In genomic region chr6:31729515-31729978, GRCh38 we compare ENCODE assay signal across 8 cellular contexts. TPM values are rescaled to one million over a fixed set of nuclear protein-coding genes. Genes with fewer than 3 reads are reported as not detected.
DNase-seq lines count a peak whose midpoint lies in the region; ATAC-seq, FAIRE-seq and TF ChIP-seq lines count a peak whose summit lies in the region.

No MANE protein-coding gene starts in this region.

- H3K9me1 ChIP-seq in endothelial cell of umbilical vein (replicated peaks; ENCODE audit: control insufficient read depth, extremely low read depth, insufficient read depth, low read length) = no peaks in the 10 kb centered on the region

- peak overlapping the region; percentile 80 for H3K9ac ChIP-seq in endothelial cell of umbilical vein (replicated peaks; ENCODE audit: extremely low read depth, insufficient read depth, low read length)

- peaks cover 17% of the 10 kb centered on the region for H3K79me2 ChIP-seq in endothelial cell of umbilical vein (ENCODE audit: control insufficient read depth, insufficient read depth, low read length)

- POLR2A ChIA-PET in endothelial cell of umbilical vein (lab: Charles Lee) = interaction anchor here (0.5 to 2.2 kb wide), 6 partner anchors 10 to 98 kb away, joined by 3 to 14 read pairs (median 4); partner anchors contain the start of genes ABHD16A, HSPA1A, HSPA1B and HSPA1L

- H3K27me3 ChIP-seq in endothelial cell of umbilical vein (ENCODE audit: control insufficient read depth in 2 of 2, insufficient read depth in 2 of 2, low read length in 2 of 2) = no peaks in the 10 kb centered on the region

- dilution Hi-C loops in endothelial cell of umbilical vein (cut with MboI; ENCODE audit: extremely low pct_ligation_motif_present, low sequenced_read_pairs) = no loop called here

- H4K20me1 ChIP-seq in endothelial cell of umbilical vein (replicated peaks; ENCODE audit: control insufficient read depth, extremely low read depth, insufficient read depth, low read length) = no peaks in the 10 kb centered on the region

- TF ChIP-seq POLR2A in endothelial cell of umbilical vein (IDR thresholded peaks at IDR 0.05; ENCODE audit: low read depth, low read length) = no peak

- ATAC-seq in HG02970 (IDR thresholded peaks at IDR 0.05; ENCODE audit: low FRiP score, unreplicated experiment) = peak; percentile 42
- no peak for ATAC-seq in HG03571 (IDR thresholded peaks at IDR 0.05; ENCODE audit: unreplicated experiment)

- H3K27ac ChIP-seq in endothelial cell of umbilical vein (ENCODE audit: insufficient read depth, low read depth, low read length) (peak overlapping the region; percentile 54), mesodermal cell (ENCODE audit: low read depth, low read length, severe bottlenecking) (peak overlapping the region; percentile 94)

- H3K4me1 ChIP-seq in endothelial cell of umbilical vein (ENCODE audit: control insufficient read depth, extremely low read depth, insufficient read depth, low read length) = peaks cover 37% of the 10 kb centered on the region
- peaks cover 30% of the 10 kb centered on the region for H3K4me1 ChIP-seq in mesodermal cell (ENCODE audit: control insufficient read depth, insufficient read depth, low read length, poor library complexity, severe bottlenecking)

- FAIRE-seq in endothelial cell of umbilical vein (lab: Jason Lieb, UNC) = no peak

- DNase-seq in GDM1 (lab: John Stamatoyannopoulos, UW) (peak; percentile 78), NCI-H82 (lab: John Stamatoyannopoulos, UW) (peak; percentile 95), endothelial cell of umbilical vein (ENCODE audit: low read depth, low spot score) (peak; percentile 90)
- peak; percentile 82 for DNase-seq in activated CD8-positive, alpha-beta memory T cell treated with anti-CD3 and anti-CD28 coated beads, Interleukin-2, amount 50 U/mL, for 4 hours
- peak; percentile 69 for DNase-seq in stimulated activated CD8-positive, alpha-beta memory T cell treated with anti-CD3 and anti-CD28 coated beads, Interleukin-15, amount 100 ng/mL, for 1 hour (ENCODE audit: low read depth)

- H3K4me3 ChIP-seq in endothelial cell of umbilical vein (replicated peaks in 1 of 3; ENCODE audit: insufficient read depth in 1 of 3, low read depth in 1 of 3, low read length in 3 of 3) (peak overlapping the region; percentile 66 to 94 (median 70)), mesodermal cell (ENCODE audit: extremely low read depth, insufficient read depth, low read length, poor library complexity, severe bottlenecking) (peak overlapping the region; percentile 94)

- intact Hi-C loops in endothelial cell of umbilical vein (cut with micrococcal nuclease) = loop anchor here (1.0 kb wide), 3 partner anchors 40 to 101 kb away; no protein-coding TSS in a partner anchor

- H3K9me3 ChIP-seq in endothelial cell of umbilical vein (replicated peaks; ENCODE audit: control insufficient read depth, insufficient read depth, low read length) = no peaks in the 10 kb centered on the region
- H3K9me3 ChIP-seq in mesodermal cell (ENCODE audit: control insufficient read depth, low read length) = no peaks in the 10 kb centered on the region

- H2AFZ ChIP-seq in endothelial cell of umbilical vein (ENCODE audit: low read depth, low read length) = no peak overlapping the region

- H3K36me3 ChIP-seq in endothelial cell of umbilical vein (ENCODE audit: control insufficient read depth in 2 of 2, extremely low read depth in 1 of 2, insufficient read depth in 2 of 2, low read length in 2 of 2) = peaks cover 19 to 38% of the 10 kb centered on the region in 2 experiments
- H3K36me3 ChIP-seq in mesodermal cell (ENCODE audit: control insufficient read depth, insufficient read depth, low read length) = peaks cover 84% of the 10 kb centered on the region

- peak in 1 of 2 donors; percentile 73 for TF ChIP-seq CTCF in endothelial cell of umbilical vein (IDR thresholded peaks at IDR 0.05; ENCODE audit: extremely low read depth in 1 of 2, insufficient read depth in 1 of 2, low read depth in 1 of 2, low read length in 2 of 2)

- 0% methylated on average over 13 to 18 of the region's 29 CpGs for WGBS in mesodermal cell (ENCODE audit: insufficient coverage in 2 of 2), 2 experiments

- H3K4me2 ChIP-seq in endothelial cell of umbilical vein (ENCODE audit: insufficient read depth, low read length) = peak overlapping the region; percentile 73

- CTCF ChIA-PET in endothelial cell of umbilical vein (lab: Charles Lee) = interaction anchor here (0.8 to 5.4 kb wide), 20 partner anchors 8 to 223 kb away, joined by 3 to 42 read pairs (median 6); partner anchors contain the start of genes ABHD16A, HSPA1B, LSM2 and LY6G5C

- BruUV-seq in endothelial cell of umbilical vein (replicated peaks; lab: Mats Ljungman, UMichigan) = no TSS peak

TF ChIP-seq in endothelial cell of umbilical vein, 7 proteins besides CTCF, POLR2A, EP300 and RAD21:
- no peak for TF ChIP-seq POLR2AphosphoS5 (IDR thresholded peaks at IDR 0.05; ENCODE audit: insufficient read depth, low read depth, low read length)
- no peak for TF ChIP-seq FOS (IDR thresholded peaks at IDR 0.05; ENCODE audit: borderline replicate concordance, insufficient read depth, low read length)

RNA-seq across cellular contexts. Expression of gene DDAH2, which starts 0.4 kb away (rescaled TPM):
- total RNA-seq in endothelial cell of umbilical vein = 109 and 116 TPM in 2 replicates
- polyA plus RNA-seq in endothelial cell of umbilical vein = 168 and 176 TPM in 2 replicates
- polyA plus RNA-seq in endothelial cell of umbilical vein (2011; cell fraction: cytosol; rRNA removed) = 123 and 137 TPM in 2 replicates
- 68.2 and 76.5 TPM in 2 replicates for polyA plus RNA-seq in endothelial cell of umbilical vein (2011; cell fraction: nucleus; rRNA removed)
- polyA plus RNA-seq in endothelial cell of umbilical vein (2012) = 89.3 and 119 TPM in 2 replicates
- 49.6 and 63.3 TPM in 2 replicates for polyA minus RNA-seq in endothelial cell of umbilical vein
- 7.1 TPM for polyA minus RNA-seq in endothelial cell of umbilical vein (2011; cell fraction: cytosol; rRNA and poly(A)+ RNA removed)
- 14.0 and 23.2 TPM in 2 replicates for polyA minus RNA-seq in endothelial cell of umbilical vein (2011; cell fraction: nucleus; rRNA and poly(A)+ RNA removed)
- 159 TPM for polyA plus RNA-seq in mesodermal cell (2013, experiment 1 of 2)
- 131 TPM for polyA plus RNA-seq in mesodermal cell (2013, experiment 2 of 2)

RNA-seq across cellular contexts. Expression of gene MPIG6B, which starts 6.4 kb away (rescaled TPM):
- not detected in 2 replicates for total RNA-seq in endothelial cell of umbilical vein
- not detected in 2 replicates for polyA plus RNA-seq in endothelial cell of umbilical vein
- polyA plus RNA-seq in endothelial cell of umbilical vein (2011; cell fraction: cytosol; rRNA removed) = not detected in 2 replicates
- polyA plus RNA-seq in endothelial cell of umbilical vein (2011; cell fraction: nucleus; rRNA removed) = not detected in 2 replicates
- 0.08 and 0.21 TPM in 2 replicates for polyA plus RNA-seq in endothelial cell of umbilical vein (2012)
- polyA minus RNA-seq in endothelial cell of umbilical vein = not detected in 2 replicates
- polyA minus RNA-seq in endothelial cell of umbilical vein (2011; cell fraction: cytosol; rRNA and poly(A)+ RNA removed) = not detected
- not detected in 2 replicates for polyA minus RNA-seq in endothelial cell of umbilical vein (2011; cell fraction: nucleus; rRNA and poly(A)+ RNA removed)
- polyA plus RNA-seq in mesodermal cell (2013, experiment 1 of 2) = 0.11 TPM
- not detected for polyA plus RNA-seq in mesodermal cell (2013, experiment 2 of 2)

RNA-seq across cellular contexts. Expression of gene CLIC1, which starts 6.8 kb away (rescaled TPM):
- 535 and 543 TPM in 2 replicates for total RNA-seq in endothelial cell of umbilical vein
- polyA plus RNA-seq in endothelial cell of umbilical vein = 569 and 578 TPM in 2 replicates
- polyA plus RNA-seq in endothelial cell of umbilical vein (2011; cell fraction: cytosol; rRNA removed) = 774 and 904 TPM in 2 replicates
- 288 and 289 TPM in 2 replicates for polyA plus RNA-seq in endothelial cell of umbilical vein (2011; cell fraction: nucleus; rRNA removed)
- polyA plus RNA-seq in endothelial cell of umbilical vein (2012) = 434 and 609 TPM in 2 replicates
- polyA minus RNA-seq in endothelial cell of umbilical vein = 395 and 455 TPM in 2 replicates
- polyA minus RNA-seq in endothelial cell of umbilical vein (2011; cell fraction: cytosol; rRNA and poly(A)+ RNA removed) = 180 TPM
- polyA minus RNA-seq in endothelial cell of umbilical vein (2011; cell fraction: nucleus; rRNA and poly(A)+ RNA removed) = 60.9 and 61.1 TPM in 2 replicates
- 774 TPM for polyA plus RNA-seq in mesodermal cell (2013, experiment 1 of 2)
- polyA plus RNA-seq in mesodermal cell (2013, experiment 2 of 2) = 678 TPM

RNA-seq across cellular contexts. Expression of gene LY6G6C, which starts 8.0 kb away (rescaled TPM):
- total RNA-seq in endothelial cell of umbilical vein = 0.35 TPM in 1 of 2 replicates, not detected in the other
- 0.33 and 0.41 TPM in 2 replicates for polyA plus RNA-seq in endothelial cell of umbilical vein
- 0.14 TPM in 1 of 2 replicates, not detected in the other for polyA plus RNA-seq in endothelial cell of umbilical vein (2011; cell fraction: cytosol; rRNA removed)
- polyA plus RNA-seq in endothelial cell of umbilical vein (2011; cell fraction: nucleus; rRNA removed) = 1.6 and 1.8 TPM in 2 replicates
- 0.19 TPM in 1 of 2 replicates, not detected in the other for polyA plus RNA-seq in endothelial cell of umbilical vein (2012)
- polyA minus RNA-seq in endothelial cell of umbilical vein = not detected in 2 replicates
- polyA minus RNA-seq in endothelial cell of umbilical vein (2011; cell fraction: cytosol; rRNA and poly(A)+ RNA removed) = not detected
- polyA minus RNA-seq in endothelial cell of umbilical vein (2011; cell fraction: nucleus; rRNA and poly(A)+ RNA removed) = 0.67 TPM in 2 replicates
- polyA plus RNA-seq in mesodermal cell (2013, experiment 1 of 2) = 0.85 TPM
- polyA plus RNA-seq in mesodermal cell (2013, experiment 2 of 2) = 1.2 TPM

RNA-seq across cellular contexts. Expression of gene MSH5, which starts 10.3 kb away (rescaled TPM):
- total RNA-seq in endothelial cell of umbilical vein = 43.2 and 43.8 TPM in 2 replicates
- 24.5 and 27.1 TPM in 2 replicates for polyA plus RNA-seq in endothelial cell of umbilical vein
- 10.8 and 11.3 TPM in 2 replicates for polyA plus RNA-seq in endothelial cell of umbilical vein (2011; cell fraction: cytosol; rRNA removed)
- polyA plus RNA-seq in endothelial cell of umbilical vein (2011; cell fraction: nucleus; rRNA removed) = 188 and 214 TPM in 2 replicates
- 7.4 TPM in 2 replicates for polyA plus RNA-seq in endothelial cell of umbilical vein (2012)
- 42.2 and 53.3 TPM in 2 replicates for polyA minus RNA-seq in endothelial cell of umbilical vein
- polyA minus RNA-seq in endothelial cell of umbilical vein (2011; cell fraction: cytosol; rRNA and poly(A)+ RNA removed) = 13.4 TPM
- polyA minus RNA-seq in endothelial cell of umbilical vein (2011; cell fraction: nucleus; rRNA and poly(A)+ RNA removed) = 57.2 and 101 TPM in 2 replicates
- 31.6 TPM for polyA plus RNA-seq in mesodermal cell (2013, experiment 1 of 2)
- polyA plus RNA-seq in mesodermal cell (2013, experiment 2 of 2) = 21.8 TPM
